In genomic region chrX:3345281-3346081, GRCh38 we compare ENCODE assay signal across 9 cellular contexts. TPM values are rescaled to one million over a fixed set of nuclear protein-coding genes. Genes with fewer than 3 reads are reported as not detected.
DNase-seq lines count a peak whose midpoint lies in the region; ATAC-seq and TF ChIP-seq lines count a peak whose summit lies in the region.
"Had no signal": no experiment of that assay in that cellular context is flagged by ENCODE, and none has a peak within 500 bp of the region (broad histone marks: within the 10 kb centered on the region; RNA-seq: fewer than 3 reads in every experiment).

No MANE protein-coding gene starts in this region.

- no peak overlapping the region for H3K27ac Mint-ChIP-seq in HFFc6

- TF ChIP-seq CTCF in HFFc6 (IDR thresholded peaks at IDR 0.05): no peak
- no peak for TF ChIP-seq CTCF in colonic mucosa (IDR thresholded peaks at IDR 0.05)

- H3K4me3 ChIP-seq in colonic mucosa (peak overlapping the region; percentile 17), subcutaneous abdominal adipose tissue (ENCODE audit: low read depth in 1 of 5, low read length in 5 of 5) (peak overlapping the region; percentile 55 to 68 (median 67))

- in situ Hi-C loops in G401 (cut with HindIII; ENCODE audit: low sequenced_read_pairs): no loop called here

- DNase-seq in HFFc6 (no peak), colonic mucosa (peak; percentile 24), left lobe of liver (ENCODE audit: low spot score) (peak; percentile 51), G401 (ENCODE audit: low spot score) (no peak), GF-D8 (lab: John Stamatoyannopoulos, UW) (no peak), NCI-H1092 (lab: John Stamatoyannopoulos, UW) (no peak)

- H3K4me1 ChIP-seq in colonic mucosa (no peaks in the 10 kb centered on the region), subcutaneous abdominal adipose tissue (ENCODE audit: control insufficient read depth in 5 of 5, insufficient read depth in 5 of 5, low read length in 5 of 5) (peaks cover 0 to 29% (median 22%) of the 10 kb centered on the region in 5 donors)

- H3K27me3 ChIP-seq in colonic mucosa (peaks cover 8% of the 10 kb centered on the region), subcutaneous abdominal adipose tissue (ENCODE audit: control insufficient read depth in 5 of 5, insufficient read depth in 4 of 5, low read length in 5 of 5) (peaks cover 0 to 16% (median 0%) of the 10 kb centered on the region in 5 donors)

- H3K27me3 Mint-ChIP-seq in HFFc6 (ENCODE audit: insufficient read depth): peaks cover 15% of the 10 kb centered on the region

- intact Hi-C loops in colonic mucosa (cut with DNase I): no loop called here

- H3K9me3 Mint-ChIP-seq in HFFc6: peaks cover 7% of the 10 kb centered on the region

- H3K27ac ChIP-seq in colonic mucosa (peak overlapping the region; percentile 50), subcutaneous abdominal adipose tissue (ENCODE audit: low read depth, low read length) (peak overlapping the region; percentile 46)

- no peak overlapping the region for H3K9ac ChIP-seq in colonic mucosa (ENCODE audit: low read depth in 2 of 2, low read length in 2 of 2)
- H3K9ac ChIP-seq in subcutaneous abdominal adipose tissue (ENCODE audit: low read length in 5 of 5): peak overlapping the region in 3 of 5 donors; percentile 11 to 65 (median 46)

- peak overlapping the region; percentile 72 for H3K4me3 Mint-ChIP-seq in HFFc6

- H3K36me3 ChIP-seq in colonic mucosa (no peaks in the 10 kb centered on the region), subcutaneous abdominal adipose tissue (ENCODE audit: control insufficient read depth in 5 of 5, insufficient read depth in 5 of 5, low read length in 5 of 5) (no peaks in the 10 kb centered on the region)

- 0 out of 2 replicates have a peak, but pooled peaks cover 4% of the 10 kb centered on the region for H3K4me1 Mint-ChIP-seq in HFFc6 (ENCODE audit: low read depth)

- H3K9me3 ChIP-seq in colonic mucosa (no peaks in the 10 kb centered on the region), subcutaneous abdominal adipose tissue (ENCODE audit: control insufficient read depth in 5 of 5, low read length in 5 of 5) (peaks cover 0 to 10% (median 5%) of the 10 kb centered on the region in 5 donors)

- peak; percentile 92 for ATAC-seq in left lobe of liver
- no peak for ATAC-seq in activated CD4-positive, CD25-positive, alpha-beta regulatory T cell treated with anti-CD3 and anti-CD28 coated beads, Interleukin-2, amount 50 U/mL, for 24 hours

- peaks cover 9% of the 10 kb centered on the region for H3K36me3 Mint-ChIP-seq in HFFc6 (ENCODE audit: low read depth)

RNA-seq across cellular contexts. Expression of gene MXRA5, which starts 1.0 kb away (rescaled TPM):
- 10 to 100 TPM in 3 of 6 experiments, 1 to 10 TPM in 3; 6.6 to 13.1 (median 10.0) TPM for total RNA-seq in HFFc6 (2021; fragmentation: NEBNext Ultra II Directional; extraction: Animal tissue kit (Norgen Biotek cat#: 25700))
- 1 to 10 TPM; 2.4 to 6.6 TPM for total RNA-seq in colonic mucosa
- 0.91 TPM for total RNA-seq in left lobe of liver
- total RNA-seq in G401 (2014; rRNA removed; shearing (Covaris generic)): 0.06 TPM in 1 of 2 replicates, not detected in the other
- total RNA-seq: endothelial cell of umbilical vein had no signal

Comparison
In these comparisons a context has a peak if more than half of its experiments do, and no peak if none do; other contexts are left out.
1. DNase-seq: peak in colonic mucosa (single experiment) and left lobe of liver (single experiment); none in HFFc6 (single experiment), G401 (single experiment), GF-D8 (single experiment) and NCI-H1092 (single experiment).
2. H3K9ac ChIP-seq: peak in subcutaneous abdominal adipose tissue (3 of 5); none in colonic mucosa (0 of 2).